Comparison of ENCODE assay signal across 19 cellular contexts in genomic region chr1:190244406-190244805, GRCh38.
"Had no signal": no experiment of that assay in that cellular context is flagged by ENCODE, and none has a peak within 500 bp of the region (broad histone marks: within the 10 kb centered on the region; RNA-seq: fewer than 3 reads in every experiment).

No MANE protein-coding gene starts in this region.

- H3K36me3 ChIP-seq: esophagus squamous epithelium, gastroesophageal sphincter, right atrium auricular region, sigmoid colon, stomach, thoracic aorta, transverse colon had no signal

- H3K4me3 ChIP-seq: esophagus squamous epithelium, gastroesophageal sphincter, right atrium auricular region, sigmoid colon, skin epidermis, stomach, thoracic aorta, transverse colon had no signal

- H3K27ac ChIP-seq: esophagus squamous epithelium, gastroesophageal sphincter, right atrium auricular region, sigmoid colon, skin epidermis, stomach, thoracic aorta, transverse colon had no signal

- H3K4me1 ChIP-seq: esophagus squamous epithelium, gastroesophageal sphincter, right atrium auricular region, sigmoid colon, stomach, transverse colon had no signal

- DNase-seq: dermis blood vessel endothelial cell; esophagus squamous epithelium; foreskin fibroblast; glutamatergic neuron; islet precursor cell; mammary epithelial cell; naive thymus-derived CD4-positive, alpha-beta T cell; sigmoid colon; stimulated activated CD4-positive, alpha-beta T cell treated with anti-CD3 and anti-CD28 coated beads, Interleukin-2, amount 100 ng/mL, for 24 hours; stimulated activated CD4-positive, alpha-beta T cell treated with anti-CD3 and anti-CD28 coated beads, Interleukin-4, amount 100 ng/mL, for 4 hours; stimulated activated naive CD4-positive, alpha-beta T cell; stomach; substantia nigra; transverse colon had no signal

- ATAC-seq: gastroesophageal sphincter; left lobe of liver; naive thymus-derived CD4-positive, alpha-beta T cell had no signal

- H3K27me3 ChIP-seq: esophagus squamous epithelium, gastroesophageal sphincter, right atrium auricular region, sigmoid colon, stomach, transverse colon had no signal

- H3K9me3 ChIP-seq: esophagus squamous epithelium, gastroesophageal sphincter, right atrium auricular region, sigmoid colon, stomach, thoracic aorta, transverse colon had no signal
